20 cellular contexts compared by ENCODE assay signal in the genomic region with DNA sequence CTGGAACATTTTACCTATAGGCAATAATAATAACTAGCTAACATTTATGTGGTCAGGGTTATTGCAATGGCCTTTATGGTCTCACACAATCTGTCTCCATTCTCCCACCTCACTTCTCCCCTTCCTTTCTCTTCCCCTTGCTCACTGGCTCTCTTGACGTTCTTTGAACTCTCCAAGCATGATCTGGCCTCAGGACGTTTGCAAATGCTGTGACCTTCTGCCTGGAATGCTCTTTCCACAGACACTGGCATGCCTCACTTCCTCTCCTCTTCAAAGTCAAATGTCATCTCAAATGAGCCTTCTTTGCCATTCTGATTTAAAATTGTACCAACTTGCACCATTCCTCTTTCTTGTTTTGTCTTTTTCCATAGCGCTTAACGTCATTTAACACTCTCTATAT. TPM values are rescaled to one million over a fixed set of nuclear protein-coding genes. Genes with fewer than 3 reads are reported as not detected.
DNase-seq lines count a peak whose midpoint lies in the region; ATAC-seq and TF ChIP-seq lines count a peak whose summit lies in the region.
"Had no signal": no experiment of that assay in that cellular context is flagged by ENCODE, and none has a peak within 500 bp of the region (broad histone marks: within the 10 kb centered on the region; RNA-seq: fewer than 3 reads in every experiment).

No MANE protein-coding gene starts in this region.

- no peaks in the 10 kb centered on the region for H3K27me3 ChIP-seq in H9 (ENCODE audit: insufficient read depth, low read length)
- no peaks in the 10 kb centered on the region for H3K27me3 ChIP-seq in mesendoderm (ENCODE audit: insufficient read depth, low read length, poor library complexity)

- H3K4me2 ChIP-seq in H9 (ENCODE audit: insufficient read depth, insufficient read length, low read length) (no peak overlapping the region), mesendoderm (ENCODE audit: low read length) (no peak overlapping the region)

- H2AK5ac ChIP-seq in H9 (ENCODE audit: insufficient read length, low read length) (no peak overlapping the region), mesendoderm (ENCODE audit: low read length) (no peak overlapping the region)

- H3K9ac ChIP-seq in H9 (ENCODE audit: extremely low read depth, insufficient read length, low read length) (no peak overlapping the region), mesendoderm (ENCODE audit: low read length) (no peak overlapping the region)
- H3K9ac ChIP-seq: GM23248 had no signal

- ATAC-seq in GM19328 (IDR thresholded peaks at IDR 0.05; ENCODE audit: unreplicated experiment): no peak

- H3K9me3 ChIP-seq in H9 (ENCODE audit: control insufficient read depth, low read depth, low read length): no peaks in the 10 kb centered on the region
- H3K9me3 ChIP-seq: HAP-1 had no signal

- no peaks in the 10 kb centered on the region for H3K36me3 Mint-ChIP-seq in H9 (ENCODE audit: insufficient read depth in 1 of 3, low read depth in 3 of 3)
- H3K36me3 Mint-ChIP-seq in chondrocyte (ENCODE audit: low read depth): peaks cover 53% of the 10 kb centered on the region

- DNase-seq in H9 (peak; percentile 31), chondrocyte (ENCODE audit: low spot score) (no peak), mesendoderm (peak; percentile 21), islet precursor cell (no peak), NCI-H524 (lab: John Stamatoyannopoulos, UW) (no peak)
- DNase-seq: C1 segment of cervical spinal cord; Calu3; CD4-positive, alpha-beta memory T cell; COR-L47; DMS53; DMS79 treated with DMSO at 0.1 percent for 48 hours; GM23248; HFFc6 had no signal

- WGBS in H9 (ENCODE audit: extremely low coverage, insufficient read length, low lambda C conversion rate): 100% methylated on average over 2 of the region's 4 CpGs
- WGBS in mesendoderm (ENCODE audit: extremely low coverage, insufficient coverage, low lambda C conversion rate): 100% methylated on average over 2 of the region's 4 CpGs

- H3T11ph ChIP-seq in H9 (ENCODE audit: low read length): no peak overlapping the region

- no peak overlapping the region for H4K8ac ChIP-seq in H9 (replicated peaks; ENCODE audit: insufficient read length, low read depth, low read length)
- no peak overlapping the region for H4K8ac ChIP-seq in mesendoderm (ENCODE audit: low read depth, low read length)

- H2BK15ac ChIP-seq in H9 (ENCODE audit: low read depth, low read length) (no peak overlapping the region), mesendoderm (replicated peaks; ENCODE audit: low read depth) (no peak overlapping the region)

- H3K27me3 Mint-ChIP-seq in H9 (ENCODE audit: low read depth) (no peaks in the 10 kb centered on the region), chondrocyte (ENCODE audit: low read depth) (no peaks in the 10 kb centered on the region)

- H3K4me3 ChIP-seq in mesendoderm (ENCODE audit: low read length): no peak overlapping the region
- H3K4me3 ChIP-seq: GM23248, HAP-1 had no signal

- no peak overlapping the region for H4K5ac ChIP-seq in H9 (ENCODE audit: insufficient read length, low read depth, low read length)
- H4K5ac ChIP-seq in mesendoderm (ENCODE audit: low read length): no peak overlapping the region

- H3K23me2 ChIP-seq in H9 (ENCODE audit: insufficient read length, low read depth, low read length, poor library complexity, severe bottlenecking): no peaks in the 10 kb centered on the region

- no peak overlapping the region for H4K91ac ChIP-seq in H9 (ENCODE audit: insufficient read length, low read depth, low read length)

- H3K4me1 ChIP-seq in H9 (ENCODE audit: insufficient read depth, low read length): no peaks in the 10 kb centered on the region
- no peaks in the 10 kb centered on the region for H3K4me1 ChIP-seq in mesendoderm (ENCODE audit: control insufficient read depth, low read depth, low read length)
- H3K4me1 ChIP-seq: HAP-1 had no signal

- H3K27ac Mint-ChIP-seq in H9 (no peak overlapping the region), chondrocyte (ENCODE audit: unreplicated experiment) (peak overlapping the region; percentile 39)
- H3K27ac Mint-ChIP-seq: CD4-positive, alpha-beta memory T cell; HFFc6 had no signal

- H2AFZ ChIP-seq in H9 (ENCODE audit: low read length): no peak overlapping the region
- H2AFZ ChIP-seq: GM23248 had no signal

- H2BK12ac ChIP-seq in H9 (ENCODE audit: insufficient read length, low read depth, low read length): no peak overlapping the region

- H3K4me3 Mint-ChIP-seq in H9: no peak overlapping the region
- H3K4me3 Mint-ChIP-seq in chondrocyte (ENCODE audit: unreplicated experiment): no peak overlapping the region
- H3K4me3 Mint-ChIP-seq: CD4-positive, alpha-beta memory T cell; HFFc6 had no signal

- H3K56ac ChIP-seq in H9 (ENCODE audit: insufficient read length, low read depth, low read length) (no peak overlapping the region), mesendoderm (ENCODE audit: low read length) (no peak overlapping the region)

- H2BK120ac ChIP-seq in H9 (ENCODE audit: low read depth, low read length, poor library complexity, severe bottlenecking): no peak overlapping the region
- no peak overlapping the region for H2BK120ac ChIP-seq in mesendoderm (ENCODE audit: low read depth, low read length)

- H3K23ac ChIP-seq in H9 (ENCODE audit: insufficient read length, low read depth, low read length) (no peak overlapping the region), mesendoderm (ENCODE audit: low read length) (no peak overlapping the region)

- no peak for TF ChIP-seq CTCF in H9 (conservative IDR thresholded peaks at IDR 0.05)
- TF ChIP-seq CTCF in chondrocyte (IDR thresholded peaks at IDR 0.05): no peak

- no peak overlapping the region for H2BK5ac ChIP-seq in H9 (ENCODE audit: insufficient read length, low read length)
- no peak overlapping the region for H2BK5ac ChIP-seq in mesendoderm (ENCODE audit: low read length)

- H4K20me1 ChIP-seq in H9 (ENCODE audit: control insufficient read depth, insufficient read depth, insufficient read length): no peaks in the 10 kb centered on the region

- H3K18ac ChIP-seq in H9 (ENCODE audit: insufficient read length, low read depth, low read length) (no peak overlapping the region), mesendoderm (ENCODE audit: low read length) (no peak overlapping the region)

- H3K4me1 Mint-ChIP-seq in H9 (peaks cover 2 to 3% of the 10 kb centered on the region in 2 experiments; a peak in 2 of 4 replicates), chondrocyte (ENCODE audit: low read depth) (peaks cover 41% of the 10 kb centered on the region)

- H3K79me2 ChIP-seq in H9 (ENCODE audit: insufficient read depth, low read length): no peaks in the 10 kb centered on the region
- H3K79me2 ChIP-seq in mesendoderm (ENCODE audit: control insufficient read depth, insufficient read depth, low read length): no peaks in the 10 kb centered on the region

- H2BK20ac ChIP-seq in H9 (ENCODE audit: low read depth, low read length, poor library complexity, severe bottlenecking): no peak overlapping the region

- H3K9me3 Mint-ChIP-seq in H9 (no peaks in the 10 kb centered on the region), chondrocyte (ENCODE audit: low read depth) (no peaks in the 10 kb centered on the region)
- H3K9me3 Mint-ChIP-seq: CD4-positive, alpha-beta memory T cell; HFFc6 had no signal

- H3K4ac ChIP-seq in H9 (ENCODE audit: low read depth, low read length) (no peak overlapping the region), mesendoderm (ENCODE audit: low read depth, low read length) (no peak overlapping the region)

- H3K79me1 ChIP-seq in H9 (ENCODE audit: insufficient read depth, low read depth, low read length, poor library complexity, severe bottlenecking) (no peaks in the 10 kb centered on the region), mesendoderm (ENCODE audit: low read length) (no peaks in the 10 kb centered on the region)

- no peak overlapping the region for H3K14ac ChIP-seq in H9 (ENCODE audit: insufficient read depth, low read length)

- H3K36me3 ChIP-seq in mesendoderm (ENCODE audit: control insufficient read depth, insufficient read depth, low read length): no peaks in the 10 kb centered on the region
- H3K36me3 ChIP-seq: HAP-1 had no signal

- H3K27ac ChIP-seq in H9 (ENCODE audit: insufficient read length, low read depth, low read length) (no peak overlapping the region), mesendoderm (ENCODE audit: low read depth, low read length) (no peak overlapping the region)
- H3K27ac ChIP-seq: GM23248 had no signal

RNA-seq across cellular contexts. Expression of gene GCG, which starts 25.3 kb away (rescaled TPM):
- not detected in 2 replicates for total RNA-seq in H9 (2021)
- 0.31 TPM in 1 of 3 replicates, not detected in the others for total RNA-seq in chondrocyte
- not detected for polyA plus RNA-seq in mesendoderm (2013, experiment 1 of 2)
- polyA plus RNA-seq in mesendoderm (2013, experiment 2 of 2): not detected
- total RNA-seq: A172; A673; Calu3; CD4-positive, alpha-beta memory T cell; Daoy; GM23248; H1; HFFc6 had no signal
- polyA plus RNA-seq: BJ; CD4-positive, alpha-beta memory T cell; GM23248; H1 had no signal

Comparison
In these comparisons a context has a peak if more than half of its experiments do, and no peak if none do; other contexts are left out.
1. DNase-seq: peak in H9 (single experiment) and mesendoderm (single experiment); none in chondrocyte (single experiment), islet precursor cell (single experiment) and NCI-H524 (0 of 2).